ENCODE assay signal across 8 cellular contexts in genomic region chr12:116559330-116560080, GRCh38. TPM values are rescaled to one million over a fixed set of nuclear protein-coding genes. Genes with fewer than 3 reads are reported as not detected.
DNase-seq lines count a peak whose midpoint lies in the region; ATAC-seq lines count a peak whose summit lies in the region.

Gene MAP1LC3B2, plus strand, starts transcription at chr12:116559381. Its CDS starts 16,562 bp downstream, at chr12:116575943.

- ATAC-seq in GM21529 (IDR thresholded peaks at IDR 0.05; ENCODE audit: unreplicated experiment) (peak; percentile 77), memory B cell (ENCODE audit: low read depth) (peak; percentile 81)
- peak; percentile 89 for ATAC-seq in activated CD4-positive, alpha-beta T cell treated with anti-CD3 and anti-CD28 coated beads for 36 hours

- H3K27me3 Mint-ChIP-seq in activated CD4-positive, alpha-beta T cell treated with anti-CD3 and anti-CD28 coated beads for 36 hours: no peaks in the 10 kb centered on the region
- no peaks in the 10 kb centered on the region for H3K27me3 Mint-ChIP-seq in memory B cell

- no peaks in the 10 kb centered on the region for H3K36me3 Mint-ChIP-seq in activated CD4-positive, alpha-beta T cell treated with anti-CD3 and anti-CD28 coated beads for 36 hours (ENCODE audit: low read depth)
- H3K36me3 Mint-ChIP-seq in memory B cell: peaks cover 5% of the 10 kb centered on the region

- peak within 1 kb of the TSS; percentile 66 for H3K4me3 Mint-ChIP-seq in activated CD4-positive, alpha-beta T cell treated with anti-CD3 and anti-CD28 coated beads for 36 hours
- H3K4me3 Mint-ChIP-seq in memory B cell: peak within 1 kb of the TSS; percentile 89

- in situ Hi-C loops in KBM-7 (cut with MboI; ENCODE audit: low pct_unique_long_range_greater_than_20kb, low sequenced_read_pairs): no loop called here

- CTCF ChIA-PET in activated CD4-positive, alpha-beta T cell treated with anti-CD3 and anti-CD28 coated beads for 36 hours (lab: Charles Lee): interaction anchor here (0.7 to 1.7 kb wide), 7 partner anchors 12 to 178 kb away, joined by 3 to 5 read pairs (median 3); no protein-coding TSS in a partner anchor

- peaks cover 33% of the 10 kb centered on the region for H3K4me1 Mint-ChIP-seq in activated CD4-positive, alpha-beta T cell treated with anti-CD3 and anti-CD28 coated beads for 36 hours
- H3K4me1 Mint-ChIP-seq in memory B cell: peaks cover 29% of the 10 kb centered on the region

- peaks cover 9% of the 10 kb centered on the region for H3K9me3 Mint-ChIP-seq in activated CD4-positive, alpha-beta T cell treated with anti-CD3 and anti-CD28 coated beads for 36 hours (ENCODE audit: low read depth)
- H3K9me3 Mint-ChIP-seq in memory B cell: peaks cover 5% of the 10 kb centered on the region

- DNase-seq in DMS79 (lab: John Stamatoyannopoulos, UW): peak; percentile 24
- DNase-seq in KBM-7: peak; percentile 99
- DNase-seq in activated CD4-positive, alpha-beta T cell treated with anti-CD3 and anti-CD28 coated beads for 36 hours: peak; percentile 88
- DNase-seq in dedifferentiated amniotic fluid mesenchymal stem cell (ENCODE audit: extremely low spot score): peak; percentile 38
- peak; percentile 81 to 85 for DNase-seq in memory B cell (ENCODE audit: low spot score in 2 of 2)
- peak; percentile 54 for DNase-seq in stimulated activated CD8-positive, alpha-beta memory T cell treated with anti-CD3 and anti-CD28 coated beads, Interleukin-12 subunit alpha, Interleukin-12 subunit beta, amount 100 ng/mL, for 4 hours (ENCODE audit: low read depth)
- DNase-seq in HuH-7.5 (ENCODE audit: low spot score): no peak

- POLR2A ChIA-PET in activated CD4-positive, alpha-beta T cell treated with anti-CD3 and anti-CD28 coated beads for 36 hours (lab: Charles Lee): interaction anchor here (0.7 to 0.8 kb wide), 2 partner anchors 224 to 602 kb away, joined by 3 read pairs; no protein-coding TSS in a partner anchor

- intact Hi-C loops in activated CD4-positive, alpha-beta T cell treated with anti-CD3 and anti-CD28 coated beads for 36 hours (cut with DNase I, micrococcal nuclease): loop anchor here (1.0 to 10.0 kb wide), 7 partner anchors 21 to 283 kb away; partner anchors contain the start of gene MED13L (in 2 of the 2)

- H3K27ac Mint-ChIP-seq in activated CD4-positive, alpha-beta T cell treated with anti-CD3 and anti-CD28 coated beads for 36 hours: peak within 1 kb of the TSS; percentile 96
- peak within 1 kb of the TSS; percentile 98 for H3K27ac Mint-ChIP-seq in memory B cell

RNA-seq across cellular contexts. Expression of gene MAP1LC3B2, which starts in this region (rescaled TPM):
- total RNA-seq in activated CD4-positive, alpha-beta T cell treated with anti-CD3 and anti-CD28 coated beads for 36 hours: 1 to 10 TPM in 1 of 2 experiments, not detected in 1; 1.8 TPM
